ENCODE assay signal across 5 cellular contexts in genomic region chr2:172067905-172068304, GRCh38. TPM values are rescaled to one million over a fixed set of nuclear protein-coding genes. Genes with fewer than 3 reads are reported as not detected.
"Had no signal": no experiment of that assay in that cellular context is flagged by ENCODE, and none has a peak within 500 bp of the region (broad histone marks: within the 10 kb centered on the region; RNA-seq: fewer than 3 reads in every experiment).

No MANE protein-coding gene starts in this region.

RNA-seq across cellular contexts. Expression of gene DLX1, which starts 17.4 kb away (rescaled TPM):
- total RNA-seq: OCI-LY7, Peyer's patch, Right ventricle myocardium inferior, Right ventricle myocardium superior, T-cell had no signal

RNA-seq across cellular contexts. Expression of gene DLX2, which starts 34.8 kb away (rescaled TPM):
- total RNA-seq: Peyer's patch, Right ventricle myocardium inferior, Right ventricle myocardium superior had no signal
